1 cellular context compared by ENCODE assay signal in the genomic region with DNA sequence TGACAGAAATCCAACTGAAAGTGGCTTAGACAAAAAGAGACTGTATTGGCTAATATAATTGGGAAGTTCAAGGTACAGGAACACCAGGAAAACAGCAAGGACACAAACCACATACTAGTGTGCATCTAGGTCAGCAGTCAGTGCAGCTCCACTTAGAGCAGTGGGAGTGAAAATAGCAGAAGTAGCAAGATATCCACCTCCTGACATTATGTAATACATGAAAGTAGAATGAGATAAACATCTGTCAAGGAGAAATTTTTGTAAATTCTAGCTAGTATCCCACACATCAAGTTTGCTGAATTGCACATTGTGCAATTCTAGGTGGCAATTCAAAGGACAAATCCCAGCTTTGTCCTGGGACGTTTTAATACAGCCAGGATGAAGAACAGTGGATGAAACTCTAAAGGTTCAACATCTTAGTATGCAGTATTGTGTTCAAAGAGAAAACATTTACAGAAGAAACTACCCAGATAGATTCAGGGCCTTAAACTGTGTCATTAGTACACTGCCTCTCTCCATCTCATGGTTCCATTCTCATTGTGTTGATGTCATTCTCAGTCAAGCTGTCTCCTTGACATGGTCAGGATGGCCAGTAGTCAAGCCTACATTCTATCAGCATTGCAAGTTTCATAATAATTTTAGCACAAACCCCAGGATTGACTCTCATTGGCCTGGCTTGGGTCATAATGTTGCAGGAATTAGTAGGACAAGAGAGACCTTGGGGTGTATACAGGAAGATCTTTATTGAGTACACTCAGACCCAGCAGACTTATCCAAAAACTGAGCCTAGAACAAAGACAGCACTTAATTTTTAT.
A peak's percentile ranks its signal among the peaks of the same experiment; 100 is the strongest.
TF ChIP-seq lines count a peak whose summit lies in the region.

No MANE protein-coding gene starts in this region.

TF ChIP-seq in HepG2, 621 proteins besides CTCF, POLR2A, EP300 and RAD21 (continues in another document):
- TF ChIP-seq, protein P1, sequence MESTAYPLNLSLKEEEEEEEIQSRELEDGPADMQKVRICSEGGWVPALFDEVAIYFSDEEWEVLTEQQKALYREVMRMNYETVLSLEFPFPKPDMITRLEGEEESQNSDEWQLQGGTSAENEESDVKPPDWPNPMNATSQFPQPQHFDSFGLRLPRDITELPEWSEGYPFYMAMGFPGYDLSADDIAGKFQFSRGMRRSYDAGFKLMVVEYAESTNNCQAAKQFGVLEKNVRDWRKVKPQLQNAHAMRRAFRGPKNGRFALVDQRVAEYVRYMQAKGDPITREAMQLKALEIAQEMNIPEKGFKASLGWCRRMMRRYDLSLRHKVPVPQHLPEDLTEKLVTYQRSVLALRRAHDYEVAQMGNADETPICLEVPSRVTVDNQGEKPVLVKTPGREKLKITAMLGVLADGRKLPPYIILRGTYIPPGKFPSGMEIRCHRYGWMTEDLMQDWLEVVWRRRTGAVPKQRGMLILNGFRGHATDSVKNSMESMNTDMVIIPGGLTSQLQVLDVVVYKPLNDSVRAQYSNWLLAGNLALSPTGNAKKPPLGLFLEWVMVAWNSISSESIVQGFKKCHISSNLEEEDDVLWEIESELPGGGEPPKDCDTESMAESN (CRISPR knock-in tag; conservative IDR thresholded peaks at IDR 0.05), result no peak
- TF ChIP-seq MLX (CRISPR knock-in tag; IDR thresholded peaks at IDR 0.05) (no peak), GZF1 (CRISPR knock-in tag; IDR thresholded peaks at IDR 0.05) (no peak), ARID2 (CRISPR knock-in tag; IDR thresholded peaks at IDR 0.05; ENCODE audit: borderline replicate concordance) (no peak), MBNL3 (CRISPR knock-in tag; conservative IDR thresholded peaks at IDR 0.05) (no peak), ZNF7 (CRISPR knock-in tag; IDR thresholded peaks at IDR 0.05) (0 out of 2 replicates have a peak, but pooled peaks have one; percentile 25), CEBPG (CRISPR knock-in tag; IDR thresholded peaks at IDR 0.05) (peak; percentile 66), FOSL2 (CRISPR knock-in tag; IDR thresholded peaks at IDR 0.05) (peak; percentile 14; the same call in 1 of the 2 replicates), HNF4G (IDR thresholded peaks at IDR 0.05; ENCODE audit: borderline replicate concordance, low read depth, low read length) (peak; percentile 45; the same call in 1 of the 2 replicates), HNF4G (CRISPR knock-in tag; IDR thresholded peaks at IDR 0.05; ENCODE audit: borderline replicate concordance, low read depth) (no peak), SAP130 (CRISPR knock-in tag; IDR thresholded peaks at IDR 0.05; ENCODE audit: low read depth) (peak; percentile 26; the same call in 1 of the 2 replicates), MAFK (conservative IDR thresholded peaks at IDR 0.05 in 1 of 2, IDR thresholded peaks at IDR 0.05 in 1 of 2; ENCODE audit: low read length in 2 of 2) (peak; percentile 4 to 30; a peak in 1 of 4 replicates), ZNF331 (CRISPR knock-in tag; IDR thresholded peaks at IDR 0.05) (peak; percentile 58; the same call in 1 of the 2 replicates), ZNF12 (CRISPR knock-in tag; IDR thresholded peaks at IDR 0.05) (peak; percentile 76), THYN1 (CRISPR knock-in tag; IDR thresholded peaks at IDR 0.05; ENCODE audit: borderline replicate concordance, low read depth) (no peak), KDM2A (CRISPR knock-in tag; IDR thresholded peaks at IDR 0.05; ENCODE audit: borderline replicate concordance, low read depth) (no peak), ZNF468 (CRISPR knock-in tag; IDR thresholded peaks at IDR 0.05) (no peak), FOXJ3 (CRISPR knock-in tag; IDR thresholded peaks at IDR 0.05; ENCODE audit: borderline replicate concordance) (peak; percentile 48; the same call in 1 of the 2 replicates), ZBTB7A (CRISPR knock-in tag; IDR thresholded peaks at IDR 0.05) (no peak), MED8 (CRISPR knock-in tag; IDR thresholded peaks at IDR 0.05; ENCODE audit: insufficient replicate concordance) (no peak), REXO4 (CRISPR knock-in tag; IDR thresholded peaks at IDR 0.05; ENCODE audit: borderline replicate concordance) (no peak), CEBPB (IDR thresholded peaks at IDR 0.05; ENCODE audit: borderline replicate concordance, low read depth, low read length) (peak; percentile 30; the same call in 1 of the 2 replicates), ZNF234 (CRISPR knock-in tag; conservative IDR thresholded peaks at IDR 0.05) (no peak), DMAP1 (CRISPR knock-in tag; IDR thresholded peaks at IDR 0.05) (no peak), PHF20 (CRISPR knock-in tag; IDR thresholded peaks at IDR 0.05) (no peak), TSC22D2 (CRISPR knock-in tag; IDR thresholded peaks at IDR 0.05; ENCODE audit: borderline replicate concordance) (no peak), FOXP4 (CRISPR knock-in tag; IDR thresholded peaks at IDR 0.05) (peak; percentile 44), ZNF816 (CRISPR knock-in tag; IDR thresholded peaks at IDR 0.05; ENCODE audit: borderline replicate concordance) (no peak), GABPB1 (CRISPR knock-in tag; IDR thresholded peaks at IDR 0.05) (no peak), HNF4A (CRISPR knock-in tag; IDR thresholded peaks at IDR 0.05) (peak; percentile 85), ZNF367 (CRISPR knock-in tag; IDR thresholded peaks at IDR 0.05; ENCODE audit: borderline replicate concordance) (no peak), MIXL1 (CRISPR knock-in tag; IDR thresholded peaks at IDR 0.05) (peak; percentile 50; the same call in 1 of the 2 replicates), CCDC6 (CRISPR knock-in tag; IDR thresholded peaks at IDR 0.05) (no peak), ZNF644 (CRISPR knock-in tag; IDR thresholded peaks at IDR 0.05; ENCODE audit: low read depth) (0 out of 2 replicates have a peak, but pooled peaks have one; percentile 50), ZNF501 (CRISPR knock-in tag; IDR thresholded peaks at IDR 0.05) (no peak), RARA (CRISPR knock-in tag; IDR thresholded peaks at IDR 0.05) (no peak), ZNF605 (CRISPR knock-in tag; IDR thresholded peaks at IDR 0.05) (no peak), HDAC2 (CRISPR knock-in tag; IDR thresholded peaks at IDR 0.05) (0 out of 2 replicates have a peak, but pooled peaks have one; percentile 34), ZNF616 (CRISPR knock-in tag; IDR thresholded peaks at IDR 0.05; ENCODE audit: low read depth) (no peak), ZNF18 (CRISPR knock-in tag; IDR thresholded peaks at IDR 0.05; ENCODE audit: insufficient replicate concordance) (no peak), NR2F6 (IDR thresholded peaks at IDR 0.05) (no peak), NR2F6 (CRISPR knock-in tag; IDR thresholded peaks at IDR 0.05) (no peak), GABPA (IDR thresholded peaks at IDR 0.05; ENCODE audit: low read depth, low read length) (no peak), GABPA (CRISPR knock-in tag; IDR thresholded peaks at IDR 0.05; ENCODE audit: low read depth) (no peak), BCL6 (CRISPR knock-in tag; IDR thresholded peaks at IDR 0.05) (peak; percentile 46), SOX5 (CRISPR knock-in tag; IDR thresholded peaks at IDR 0.05; ENCODE audit: borderline replicate concordance) (0 out of 2 replicates have a peak, but pooled peaks have one; percentile 30), DNMT3B (CRISPR knock-in tag; conservative IDR thresholded peaks at IDR 0.05) (no peak)
- TF ChIP-seq, protein P2, sequence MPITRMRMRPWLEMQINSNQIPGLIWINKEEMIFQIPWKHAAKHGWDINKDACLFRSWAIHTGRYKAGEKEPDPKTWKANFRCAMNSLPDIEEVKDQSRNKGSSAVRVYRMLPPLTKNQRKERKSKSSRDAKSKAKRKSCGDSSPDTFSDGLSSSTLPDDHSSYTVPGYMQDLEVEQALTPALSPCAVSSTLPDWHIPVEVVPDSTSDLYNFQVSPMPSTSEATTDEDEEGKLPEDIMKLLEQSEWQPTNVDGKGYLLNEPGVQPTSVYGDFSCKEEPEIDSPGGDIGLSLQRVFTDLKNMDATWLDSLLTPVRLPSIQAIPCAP (CRISPR knock-in tag; IDR thresholded peaks at IDR 0.05; ENCODE audit: low read depth), result no peak
- TF ChIP-seq, protein P3, sequence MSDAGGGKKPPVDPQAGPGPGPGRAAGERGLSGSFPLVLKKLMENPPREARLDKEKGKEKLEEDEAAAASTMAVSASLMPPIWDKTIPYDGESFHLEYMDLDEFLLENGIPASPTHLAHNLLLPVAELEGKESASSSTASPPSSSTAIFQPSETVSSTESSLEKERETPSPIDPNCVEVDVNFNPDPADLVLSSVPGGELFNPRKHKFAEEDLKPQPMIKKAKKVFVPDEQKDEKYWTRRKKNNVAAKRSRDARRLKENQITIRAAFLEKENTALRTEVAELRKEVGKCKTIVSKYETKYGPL (CRISPR knock-in tag; IDR thresholded peaks at IDR 0.05), result no peak
- TF ChIP-seq, protein P4, sequence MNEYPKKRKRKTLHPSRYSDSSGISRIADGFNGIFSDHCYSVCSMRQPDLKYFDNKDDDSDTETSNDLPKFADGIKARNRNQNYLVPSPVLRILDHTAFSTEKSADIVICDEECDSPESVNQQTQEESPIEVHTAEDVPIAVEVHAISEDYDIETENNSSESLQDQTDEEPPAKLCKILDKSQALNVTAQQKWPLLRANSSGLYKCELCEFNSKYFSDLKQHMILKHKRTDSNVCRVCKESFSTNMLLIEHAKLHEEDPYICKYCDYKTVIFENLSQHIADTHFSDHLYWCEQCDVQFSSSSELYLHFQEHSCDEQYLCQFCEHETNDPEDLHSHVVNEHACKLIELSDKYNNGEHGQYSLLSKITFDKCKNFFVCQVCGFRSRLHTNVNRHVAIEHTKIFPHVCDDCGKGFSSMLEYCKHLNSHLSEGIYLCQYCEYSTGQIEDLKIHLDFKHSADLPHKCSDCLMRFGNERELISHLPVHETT (CRISPR knock-in tag; conservative IDR thresholded peaks at IDR 0.05), result no peak
- TF ChIP-seq, protein P5, sequence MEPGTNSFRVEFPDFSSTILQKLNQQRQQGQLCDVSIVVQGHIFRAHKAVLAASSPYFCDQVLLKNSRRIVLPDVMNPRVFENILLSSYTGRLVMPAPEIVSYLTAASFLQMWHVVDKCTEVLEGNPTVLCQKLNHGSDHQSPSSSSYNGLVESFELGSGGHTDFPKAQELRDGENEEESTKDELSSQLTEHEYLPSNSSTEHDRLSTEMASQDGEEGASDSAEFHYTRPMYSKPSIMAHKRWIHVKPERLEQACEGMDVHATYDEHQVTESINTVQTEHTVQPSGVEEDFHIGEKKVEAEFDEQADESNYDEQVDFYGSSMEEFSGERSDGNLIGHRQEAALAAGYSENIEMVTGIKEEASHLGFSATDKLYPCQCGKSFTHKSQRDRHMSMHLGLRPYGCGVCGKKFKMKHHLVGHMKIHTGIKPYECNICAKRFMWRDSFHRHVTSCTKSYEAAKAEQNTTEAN (CRISPR knock-in tag; conservative IDR thresholded peaks at IDR 0.05), result peak; percentile 97
- TF ChIP-seq, protein P6, sequence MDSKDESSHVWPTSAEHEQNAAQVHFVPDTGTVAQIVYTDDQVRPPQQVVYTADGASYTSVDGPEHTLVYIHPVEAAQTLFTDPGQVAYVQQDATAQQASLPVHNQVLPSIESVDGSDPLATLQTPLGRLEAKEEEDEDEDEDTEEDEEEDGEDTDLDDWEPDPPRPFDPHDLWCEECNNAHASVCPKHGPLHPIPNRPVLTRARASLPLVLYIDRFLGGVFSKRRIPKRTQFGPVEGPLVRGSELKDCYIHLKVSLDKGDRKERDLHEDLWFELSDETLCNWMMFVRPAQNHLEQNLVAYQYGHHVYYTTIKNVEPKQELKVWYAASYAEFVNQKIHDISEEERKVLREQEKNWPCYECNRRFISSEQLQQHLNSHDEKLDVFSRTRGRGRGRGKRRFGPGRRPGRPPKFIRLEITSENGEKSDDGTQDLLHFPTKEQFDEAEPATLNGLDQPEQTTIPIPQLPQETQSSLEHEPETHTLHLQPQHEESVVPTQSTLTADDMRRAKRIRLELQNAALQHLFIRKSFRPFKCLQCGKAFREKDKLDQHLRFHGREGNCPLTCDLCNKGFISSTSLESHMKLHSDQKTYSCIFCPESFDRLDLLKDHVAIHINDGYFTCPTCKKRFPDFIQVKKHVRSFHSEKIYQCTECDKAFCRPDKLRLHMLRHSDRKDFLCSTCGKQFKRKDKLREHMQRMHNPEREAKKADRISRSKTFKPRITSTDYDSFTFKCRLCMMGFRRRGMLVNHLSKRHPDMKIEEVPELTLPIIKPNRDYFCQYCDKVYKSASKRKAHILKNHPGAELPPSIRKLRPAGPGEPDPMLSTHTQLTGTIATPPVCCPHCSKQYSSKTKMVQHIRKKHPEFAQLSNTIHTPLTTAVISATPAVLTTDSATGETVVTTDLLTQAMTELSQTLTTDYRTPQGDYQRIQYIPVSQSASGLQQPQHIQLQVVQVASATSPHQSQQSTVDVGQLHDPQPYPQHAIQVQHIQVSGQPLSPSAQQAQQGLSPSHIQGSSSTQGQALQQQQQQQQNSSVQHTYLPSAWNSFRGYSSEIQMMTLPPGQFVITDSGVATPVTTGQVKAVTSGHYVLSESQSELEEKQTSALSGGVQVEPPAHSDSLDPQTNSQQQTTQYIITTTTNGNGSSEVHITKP (CRISPR knock-in tag; IDR thresholded peaks at IDR 0.05; ENCODE audit: low read depth), result no peak
